Comparison of ENCODE assay signal across 13 cellular contexts in genomic region chrX:137567474-137568232, GRCh38. TPM values are rescaled to one million over a fixed set of nuclear protein-coding genes. Genes with fewer than 3 reads are reported as not detected.
DNase-seq lines count a peak whose midpoint lies in the region; ATAC-seq and TF ChIP-seq lines count a peak whose summit lies in the region.
"Had no signal": no experiment of that assay in that cellular context is flagged by ENCODE, and none has a peak within 500 bp of the region (broad histone marks: within the 10 kb centered on the region; RNA-seq: fewer than 3 reads in every experiment).

No MANE protein-coding gene starts in this region.

- peak; percentile 64 for DNase-seq in DMS53 (lab: John Stamatoyannopoulos, UW)
- DNase-seq in HEK293T (ENCODE audit: extremely low spot score) = no peak
- DNase-seq in brain microvascular endothelial cell = no peak
- DNase-seq in naive thymus-derived CD8-positive, alpha-beta T cell = no peak
- DNase-seq in GM10266 (ENCODE audit: extremely low spot score) = no peak
- no peak for DNase-seq in activated CD8-positive, alpha-beta memory T cell treated with anti-CD3 and anti-CD28 coated beads for 24 hours
- DNase-seq: Calu3, mammary epithelial cell, NCI-H2081 treated with DMSO at 0.1 percent for 48 hours had no signal

- H3K27ac Mint-ChIP-seq in naive thymus-derived CD8-positive, alpha-beta T cell = no peak overlapping the region

- no peak for ATAC-seq in naive thymus-derived CD8-positive, alpha-beta T cell
- no peak for ATAC-seq in HG03025 (IDR thresholded peaks at IDR 0.05; ENCODE audit: low FRiP score, unreplicated experiment)
- ATAC-seq in HG02852 (IDR thresholded peaks at IDR 0.05; ENCODE audit: unreplicated experiment) = no peak
- ATAC-seq: HepG2 had no signal

- in situ Hi-C loops in brain microvascular endothelial cell (cut with HindIII; ENCODE audit: low pct_ligation_motif_present, low sequenced_read_pairs) = no loop called here

- POLR2A ChIA-PET in HEK293T (lab: Yijun Ruan, JAX) = no interaction called here
- POLR2A ChIA-PET in naive thymus-derived CD8-positive, alpha-beta T cell (lab: Charles Lee) = no interaction called here

- peaks cover 0 to 13% (median 0%) of the 10 kb centered on the region in 9 donors for H3K9me3 Mint-ChIP-seq in naive thymus-derived CD8-positive, alpha-beta T cell

- H3K27me3 ChIP-seq in brain microvascular endothelial cell (replicated peaks) = peaks cover 6% of the 10 kb centered on the region

- H3K27ac ChIP-seq in brain microvascular endothelial cell = no peak overlapping the region
- H3K27ac ChIP-seq: SJSA1 had no signal

- peaks cover 12 to 29% (median 22%) of the 10 kb centered on the region in 4 donors for H3K4me1 Mint-ChIP-seq in naive thymus-derived CD8-positive, alpha-beta T cell

- no peaks in the 10 kb centered on the region for H3K36me3 ChIP-seq in brain microvascular endothelial cell (replicated peaks)
- H3K36me3 ChIP-seq: SJSA1 had no signal

- TF ChIP-seq CTCF in brain microvascular endothelial cell (IDR thresholded peaks at IDR 0.05; ENCODE audit: low read depth, low read length, missing control alignments) (no peak), GM10266 (IDR thresholded peaks at IDR 0.05; ENCODE audit: control insufficient read depth, insufficient read depth, low read depth, missing control alignments) (no peak)

- H3K27me3 Mint-ChIP-seq in naive thymus-derived CD8-positive, alpha-beta T cell = peaks cover 30 to 74% (median 47%) of the 10 kb centered on the region in 5 donors

- H3K4me3 ChIP-seq in brain microvascular endothelial cell (ENCODE audit: low read depth, low read length) = peak overlapping the region; percentile 37
- H3K4me3 ChIP-seq: SJSA1 had no signal

- H3K4me3 Mint-ChIP-seq in naive thymus-derived CD8-positive, alpha-beta T cell = peak overlapping the region; percentile 59 to 86 (median 80)

- CTCF ChIA-PET in HEK293T (lab: Yijun Ruan, JAX) = interaction anchor here (1.2 kb wide), 1 partner anchor 37 kb away, joined by 3 read pairs; no protein-coding TSS in a partner anchor

- H3K36me3 Mint-ChIP-seq in naive thymus-derived CD8-positive, alpha-beta T cell = peaks cover 0 to 4% (median 0%) of the 10 kb centered on the region in 3 donors

TF ChIP-seq in HEK293T, 16 proteins besides CTCF, POLR2A, EP300 and RAD21:
- peak; percentile 76 for TF ChIP-seq PKNOX1 (IDR thresholded peaks at IDR 0.05)
- TF ChIP-seq ZNF384 (IDR thresholded peaks at IDR 0.05) = no peak

RNA-seq across cellular contexts. Expression of gene ZIC3, which starts 1.7 kb away (rescaled TPM):
- not detected for total RNA-seq in naive thymus-derived CD8-positive, alpha-beta T cell
- polyA plus RNA-seq in naive thymus-derived CD8-positive, alpha-beta T cell = not detected
- total RNA-seq: Calu3, HepG2, mammary epithelial cell, SJSA1 had no signal
- polyA plus RNA-seq: HepG2, mammary epithelial cell had no signal
